25 cellular contexts compared by ENCODE assay signal in the genomic region with DNA sequence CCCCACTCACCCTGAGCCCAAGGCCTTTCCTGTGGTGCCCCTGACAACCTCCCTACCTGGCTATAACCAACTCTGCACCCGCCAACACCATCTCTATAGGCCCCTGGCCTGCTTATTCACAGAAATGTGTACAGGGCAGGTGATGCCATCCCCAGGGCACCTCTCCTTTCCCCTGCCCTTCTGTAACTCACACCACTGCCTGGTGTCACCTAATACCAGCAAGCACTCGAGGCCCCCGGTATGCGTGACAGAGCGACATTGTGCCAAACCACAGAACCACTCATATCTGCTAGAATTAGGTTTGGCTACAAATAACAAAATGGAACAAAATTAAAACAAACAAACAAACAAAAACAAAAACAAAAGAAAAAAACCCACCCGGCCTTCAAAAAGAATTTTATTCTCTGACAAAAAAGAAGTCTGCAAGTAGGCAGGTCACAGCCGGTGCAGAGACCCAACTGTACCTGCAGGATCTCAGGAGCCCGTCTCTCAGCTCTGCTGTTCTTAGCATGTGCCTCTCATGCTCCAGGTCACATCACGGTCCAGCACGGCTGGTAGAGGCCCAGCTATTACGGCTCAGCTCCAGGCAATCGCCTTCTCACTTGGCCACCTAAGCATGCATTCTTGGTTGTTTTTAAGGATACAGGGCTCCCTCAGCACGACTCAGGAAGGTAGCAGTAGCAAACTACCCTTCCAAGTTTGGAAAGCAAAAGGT. TPM values are rescaled to one million over a fixed set of nuclear protein-coding genes. Genes with fewer than 3 reads are reported as not detected.
DNase-seq lines count a peak whose midpoint lies in the region; FAIRE-seq and TF ChIP-seq lines count a peak whose summit lies in the region.
"Had no signal": no experiment of that assay in that cellular context is flagged by ENCODE, and none has a peak within 500 bp of the region (broad histone marks: within the 10 kb centered on the region; RNA-seq: fewer than 3 reads in every experiment).

No MANE protein-coding gene starts in this region.

- H3K36me3 Mint-ChIP-seq in neural progenitor cell = peaks cover 3% of the 10 kb centered on the region
- H3K36me3 Mint-ChIP-seq: CD4-positive, alpha-beta memory T cell had no signal

- H3F3A ChIP-seq in neural progenitor cell (ENCODE audit: low read depth) = no peaks in the 10 kb centered on the region

- H3K27ac ChIP-seq in neural progenitor cell = no peak overlapping the region
- H3K27ac ChIP-seq: KMS-11, neutrophil, psoas muscle, RWPE1, upper lobe of right lung, VCaP had no signal

- H3K4me1 Mint-ChIP-seq in neural progenitor cell = no peaks in the 10 kb centered on the region

- H3K36me3 ChIP-seq in neural progenitor cell = no peaks in the 10 kb centered on the region
- H3K36me3 ChIP-seq: neutrophil, upper lobe of right lung had no signal

- no peaks in the 10 kb centered on the region for H3K27me3 ChIP-seq in neural progenitor cell
- H3K27me3 ChIP-seq: upper lobe of right lung had no signal

- no peak overlapping the region for H3K9ac ChIP-seq in neural progenitor cell
- H3K9ac ChIP-seq: KMS-11 had no signal

- no peaks in the 10 kb centered on the region for H3K9me3 ChIP-seq in neural progenitor cell (ENCODE audit: low read depth)
- H3K9me3 ChIP-seq: neutrophil, psoas muscle, upper lobe of right lung had no signal

- H3K4me2 ChIP-seq in neural progenitor cell = no peak overlapping the region
- H3K4me2 ChIP-seq: KMS-11 had no signal

- H3K9me3 Mint-ChIP-seq in neural progenitor cell = no peaks in the 10 kb centered on the region
- H3K9me3 Mint-ChIP-seq: activated CD4-positive, alpha-beta T cell treated with anti-CD3 and anti-CD28 coated beads, Interleukin-2, amount 10 ng/mL, durations not matched to agents 24 days and 14 days; CD4-positive, alpha-beta memory T cell had no signal

- peaks cover 4% of the 10 kb centered on the region for H3K27me3 Mint-ChIP-seq in neural progenitor cell (ENCODE audit: insufficient read depth, low read depth)
- H3K27me3 Mint-ChIP-seq: CD4-positive, alpha-beta memory T cell had no signal

- H3K4me3 Mint-ChIP-seq in neural progenitor cell = no peak overlapping the region
- H3K4me3 Mint-ChIP-seq: activated CD4-positive, alpha-beta T cell treated with anti-CD3 and anti-CD28 coated beads, Interleukin-2, amount 10 ng/mL, durations not matched to agents 24 days and 14 days; CD4-positive, alpha-beta memory T cell had no signal

- FAIRE-seq in GM12892 (lab: Jason Lieb, UNC) = no peak
- FAIRE-seq: endothelial cell of umbilical vein, H54, HTR-8/SVneo had no signal

- H3K4me1 ChIP-seq in neural progenitor cell = peaks cover 9% of the 10 kb centered on the region
- H3K4me1 ChIP-seq: psoas muscle, upper lobe of right lung had no signal

- peak; percentile 23 for DNase-seq in NCI-H1092 treated with DMSO at 0.1 percent for 48 hours (lab: John Stamatoyannopoulos, UW)
- DNase-seq in NCI-H1092 (lab: John Stamatoyannopoulos, UW) = no peak
- peak; percentile 68 for DNase-seq in NCI-H2029 (lab: John Stamatoyannopoulos, UW)
- DNase-seq in SHP77 treated with DMSO at 0.1 percent for 48 hours (lab: John Stamatoyannopoulos, UW) = peak; percentile 24
- DNase-seq in neural progenitor cell (ENCODE audit: low spot score) = no peak
- DNase-seq in stimulated activated CD4-positive, alpha-beta T cell treated with anti-CD3 and anti-CD28 coated beads, Interleukin-4, amount 100 ng/mL, for 24 hours = no peak
- no peak for DNase-seq in SIG-M5 treated with dmso at 0.1 percent for 504 hours (lab: John Stamatoyannopoulos, UW; ENCODE audit: unreplicated experiment)
- no peak for DNase-seq in GM12892 (ENCODE audit: insufficient read length)
- DNase-seq: 8988T; activated CD4-positive, alpha-beta T cell treated with anti-CD3 and anti-CD28 coated beads, Interleukin-2, amount 10 ng/mL, durations not matched to agents 24 days and 14 days; activated naive CD4-positive, alpha-beta T cell treated with anti-CD3 and anti-CD28 coated beads, Interleukin-2, amount 50 U/mL, for 16 hours; CD4-positive, alpha-beta memory T cell; substantia nigra; upper lobe of right lung had no signal

- no peak for TF ChIP-seq CTCF in neural progenitor cell (IDR thresholded peaks at IDR 0.05)

- H3K79me2 ChIP-seq in neural progenitor cell (ENCODE audit: low read depth) = no peaks in the 10 kb centered on the region

- H2AFZ ChIP-seq in neural progenitor cell (replicated peaks) = no peak overlapping the region

- H4K20me1 ChIP-seq in neural progenitor cell (ENCODE audit: low read depth) = no peaks in the 10 kb centered on the region

- TF ChIP-seq POLR2A in GM12892 (IDR thresholded peaks at IDR 0.05; ENCODE audit: low read depth, low read length) = no peak

- no peak overlapping the region for H3K4me3 ChIP-seq in neural progenitor cell
- H3K4me3 ChIP-seq: psoas muscle, upper lobe of right lung had no signal

- H3K27ac Mint-ChIP-seq in neural progenitor cell = peak overlapping the region; percentile 44
- H3K27ac Mint-ChIP-seq: activated CD4-positive, alpha-beta T cell treated with anti-CD3 and anti-CD28 coated beads, Interleukin-2, amount 10 ng/mL, durations not matched to agents 24 days and 14 days had no signal

RNA-seq across cellular contexts. Expression of a gene that starts 51.4 kb away (rescaled TPM):
- total RNA-seq in neural progenitor cell (ENCODE audit: low replicate concordance) = not detected in 2 replicates
- polyA plus RNA-seq in GM12892 (2012; ENCODE audit: missing spikeins) = not detected
- total RNA-seq: activated CD4-positive, alpha-beta T cell treated with anti-CD3 and anti-CD28 coated beads, Interleukin-2, amount 10 ng/mL, durations not matched to agents 24 days and 14 days; dermis microvascular lymphatic vessel endothelial cell; endothelial cell of umbilical vein; glomerular endothelial cell; lung microvascular endothelial cell; psoas muscle had no signal
- polyA plus RNA-seq: CD4-positive, alpha-beta memory T cell; endothelial cell of umbilical vein had no signal

Comparison
In these comparisons a context has a peak if more than half of its experiments do, and no peak if none do; other contexts are left out.
1. DNase-seq: peak in NCI-H1092 treated with DMSO at 0.1 percent for 48 hours (single experiment), NCI-H2029 (single experiment) and SHP77 treated with DMSO at 0.1 percent for 48 hours (single experiment); none in NCI-H1092 (single experiment), neural progenitor cell (single experiment), stimulated activated CD4-positive, alpha-beta T cell treated with anti-CD3 and anti-CD28 coated beads, Interleukin-4, amount 100 ng/mL, for 24 hours (single experiment), SIG-M5 treated with dmso at 0.1 percent for 504 hours (single experiment) and GM12892 (single experiment).